ENCODE assay signal across 7 cellular contexts in the genomic region with DNA sequence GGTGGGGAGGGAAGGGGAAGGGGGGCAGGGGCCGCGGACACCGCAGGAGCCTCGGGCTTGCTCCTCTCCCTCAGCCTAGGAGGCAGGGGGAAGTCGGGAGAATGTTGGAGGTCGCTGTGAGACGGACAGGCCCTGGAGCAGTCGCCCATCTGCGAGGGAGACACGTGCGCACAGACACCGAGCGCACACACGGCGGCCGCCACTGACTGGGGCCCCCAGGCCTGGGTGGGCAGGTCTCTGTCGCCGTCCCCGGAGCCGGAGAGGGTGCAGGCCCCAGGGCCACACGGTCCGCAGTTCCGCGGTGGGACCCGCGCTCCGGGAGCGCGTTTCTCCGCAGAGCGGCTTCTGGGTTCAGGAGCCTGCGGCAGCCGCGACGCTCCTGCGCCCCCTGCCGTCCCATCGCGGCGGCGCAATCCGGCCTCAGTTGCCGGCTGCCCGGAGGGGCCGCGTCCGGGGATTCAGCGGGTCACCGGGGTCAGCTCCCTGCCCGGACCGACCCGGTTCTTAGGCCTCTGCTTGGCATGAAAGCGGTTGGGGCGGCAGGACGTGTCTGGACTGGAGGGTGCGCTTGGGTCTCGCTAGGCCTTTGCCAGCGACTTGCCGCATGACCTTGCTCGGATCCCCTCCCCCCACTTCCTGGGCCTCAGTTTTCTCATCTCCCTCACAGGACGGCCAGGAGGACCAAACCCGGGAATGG.
A peak's percentile ranks its signal among the peaks of the same experiment; 100 is the strongest.
DNase-seq lines count a peak whose midpoint lies in the region; ATAC-seq lines count a peak whose summit lies in the region.

No MANE protein-coding gene starts in this region.

- ATAC-seq in GM19035 (IDR thresholded peaks at IDR 0.05; ENCODE audit: unreplicated experiment), result peak; percentile 63
- ATAC-seq in activated CD4-positive, CD25-positive, alpha-beta regulatory T cell treated with anti-CD3 and anti-CD28 coated beads, Interleukin-2, amount 50 U/mL, for 24 hours, result peak; percentile 72 to 76

- DNase-seq in NCI-H1092 treated with DMSO at 0.1 percent for 48 hours (lab: John Stamatoyannopoulos, UW) (peak; percentile 75), kidney glomerular epithelial cell (lab: John Stamatoyannopoulos, UW) (peak; percentile 38), NCI-H2107 (lab: John Stamatoyannopoulos, UW) (no peak)
- DNase-seq in central memory CD4-positive, alpha-beta T cell, result peak; percentile 49
- peak; percentile 70 to 77 for DNase-seq in stimulated activated CD4-positive, alpha-beta T cell treated with anti-CD3 and anti-CD28 coated beads, Interleukin-2, amount 100 ng/mL, for 24 hours
